Comparison of ENCODE assay signal across 20 cellular contexts in genomic region chr5:80975065-80975464, GRCh38. TPM values are rescaled to one million over a fixed set of nuclear protein-coding genes. Genes with fewer than 3 reads are reported as not detected.
DNase-seq lines count a peak whose midpoint lies in the region; TF ChIP-seq lines count a peak whose summit lies in the region.
"Had no signal": no experiment of that assay in that cellular context is flagged by ENCODE, and none has a peak within 500 bp of the region (broad histone marks: within the 10 kb centered on the region; RNA-seq: fewer than 3 reads in every experiment).

No MANE protein-coding gene starts in this region.

- H3K27me3 Mint-ChIP-seq in activated naive CD8-positive, alpha-beta T cell, result no peaks in the 10 kb centered on the region
- H3K27me3 Mint-ChIP-seq in activated naive CD8-positive, alpha-beta T cell treated with anti-CD3 and anti-CD28 coated beads for 36 hours, result no peaks in the 10 kb centered on the region
- H3K27me3 Mint-ChIP-seq: activated CD8-positive, alpha-beta T cell treated with anti-CD3 and anti-CD28 coated beads for 36 hours; activated naive CD8-positive, alpha-beta T cell treated with anti-CD3 and anti-CD28 coated beads, Interleukin-2, amount 10 ng/mL, durations not matched to agents 7 days and 5 days; stimulated activated memory B cell treated with anti-CD40 and anti-IgM and Interleukin-4, amounts not matched to agents 10 μg/mL and 1 μg/mL and 100 μg/mL, for 72 hours had no signal

- H3K36me3 Mint-ChIP-seq in activated naive CD8-positive, alpha-beta T cell, result peaks cover 5% of the 10 kb centered on the region
- H3K36me3 Mint-ChIP-seq in activated naive CD8-positive, alpha-beta T cell treated with anti-CD3 and anti-CD28 coated beads for 36 hours, result peaks cover 15% of the 10 kb centered on the region
- H3K36me3 Mint-ChIP-seq: stimulated activated memory B cell treated with anti-CD40 and anti-IgM and Interleukin-4, amounts not matched to agents 10 μg/mL and 1 μg/mL and 100 μg/mL, for 72 hours had no signal

- no peak overlapping the region for H3K9ac ChIP-seq in smooth muscle cell (ENCODE audit: low read depth)

- H2AFZ ChIP-seq in smooth muscle cell (ENCODE audit: low read depth), result no peak overlapping the region

- H3K36me3 ChIP-seq in smooth muscle cell (ENCODE audit: low read depth) (no peaks in the 10 kb centered on the region), prostate gland (no peaks in the 10 kb centered on the region)
- H3K36me3 ChIP-seq: neutrophil, uterus had no signal

- H3K4me3 Mint-ChIP-seq in activated naive CD8-positive, alpha-beta T cell, result no peak overlapping the region
- no peak overlapping the region for H3K4me3 Mint-ChIP-seq in activated naive CD8-positive, alpha-beta T cell treated with anti-CD3 and anti-CD28 coated beads for 36 hours
- H3K4me3 Mint-ChIP-seq: activated CD8-positive, alpha-beta T cell treated with anti-CD3 and anti-CD28 coated beads for 36 hours; activated naive CD8-positive, alpha-beta T cell treated with anti-CD3 and anti-CD28 coated beads, Interleukin-2, amount 10 ng/mL, durations not matched to agents 7 days and 5 days; activated T-cell treated with anti-CD3 and anti-CD28 coated beads, Interleukin-2, amount 50 U/mL, for 4 hours; stimulated activated memory B cell treated with anti-CD40 and anti-IgM and Interleukin-4, amounts not matched to agents 10 μg/mL and 1 μg/mL and 100 μg/mL, for 72 hours had no signal

- H4K20me1 ChIP-seq in smooth muscle cell (ENCODE audit: low read depth), result no peaks in the 10 kb centered on the region

- H3K4me1 Mint-ChIP-seq in activated naive CD8-positive, alpha-beta T cell (ENCODE audit: low read depth), result peaks cover 80% of the 10 kb centered on the region
- H3K4me1 Mint-ChIP-seq in activated naive CD8-positive, alpha-beta T cell treated with anti-CD3 and anti-CD28 coated beads for 36 hours, result peaks cover 62% of the 10 kb centered on the region

- H3K9me3 Mint-ChIP-seq in activated naive CD8-positive, alpha-beta T cell (ENCODE audit: low read depth), result no peaks in the 10 kb centered on the region
- H3K9me3 Mint-ChIP-seq in activated naive CD8-positive, alpha-beta T cell treated with anti-CD3 and anti-CD28 coated beads for 36 hours, result no peaks in the 10 kb centered on the region
- H3K9me3 Mint-ChIP-seq: activated CD8-positive, alpha-beta T cell treated with anti-CD3 and anti-CD28 coated beads for 36 hours; activated T-cell treated with anti-CD3 and anti-CD28 coated beads, Interleukin-2, amount 50 U/mL, for 4 hours; stimulated activated memory B cell treated with anti-CD40 and anti-IgM and Interleukin-4, amounts not matched to agents 10 μg/mL and 1 μg/mL and 100 μg/mL, for 72 hours had no signal

- no peak for DNase-seq in activated naive CD8-positive, alpha-beta T cell treated with anti-CD3 and anti-CD28 coated beads for 36 hours
- DNase-seq in M059J (ENCODE audit: low read depth), result peak; percentile 12
- no peak for DNase-seq in dorsolateral prefrontal cortex
- DNase-seq in smooth muscle cell (lab: John Stamatoyannopoulos, UW; ENCODE audit: unreplicated experiment), result no peak
- DNase-seq in prostate gland (ENCODE audit: low spot score), result no peak
- DNase-seq in stimulated activated CD4-positive, alpha-beta T cell treated with anti-CD3 and anti-CD28 coated beads, Interleukin-15, amount 100 ng/mL, for 24 hours, result no peak
- no peak for DNase-seq in activated naive CD4-positive, alpha-beta T cell (lab: John Stamatoyannopoulos, UW)
- DNase-seq: activated CD8-positive, alpha-beta T cell treated with anti-CD3 and anti-CD28 coated beads for 36 hours; activated naive CD8-positive, alpha-beta T cell treated with anti-CD3 and anti-CD28 coated beads, Interleukin-2, amount 10 ng/mL, durations not matched to agents 7 days and 5 days; activated T-cell treated with anti-CD3 and anti-CD28 coated beads, Interleukin-2, amount 50 U/mL, for 4 hours; dermis blood vessel endothelial cell; DMS 273 treated with DMSO at 0.1 percent for 48 hours; NCI-H1417 treated with DMSO at 0.1 percent for 48 hours; NCI-H524 treated with DMSO at 0.1 percent for 48 hours; retina; SIG-M5; uterus had no signal

- TF ChIP-seq CTCF in dorsolateral prefrontal cortex (IDR thresholded peaks at IDR 0.05 in 54 of 56, conservative IDR thresholded peaks at IDR 0.05 in 2 of 56; ENCODE audit: low read depth in 1 of 56, partially characterized antibody in 56 of 56), result no peak
- no peak for TF ChIP-seq CTCF in smooth muscle cell (IDR thresholded peaks at IDR 0.05; ENCODE audit: borderline replicate concordance, insufficient read depth, poor library complexity, severe bottlenecking)
- no peak for TF ChIP-seq CTCF in prostate gland (IDR thresholded peaks at IDR 0.05)

- H3K4me1 ChIP-seq in smooth muscle cell (ENCODE audit: low read depth), result peaks cover 4% of the 10 kb centered on the region
- H3K4me1 ChIP-seq in prostate gland (replicated peaks), result no peaks in the 10 kb centered on the region
- H3K4me1 ChIP-seq: uterus had no signal

- H3K27ac ChIP-seq in dorsolateral prefrontal cortex, result peak overlapping the region in 47 of 59 donors; percentile 2 to 84 (median 59)
- H3K27ac ChIP-seq in smooth muscle cell (ENCODE audit: low read depth), result peak overlapping the region; percentile 3
- no peak overlapping the region for H3K27ac ChIP-seq in prostate gland
- H3K27ac ChIP-seq: neutrophil had no signal

- peak overlapping the region; percentile 43 for H3K4me2 ChIP-seq in smooth muscle cell

- no peaks in the 10 kb centered on the region for H3K9me3 ChIP-seq in smooth muscle cell (replicated peaks; ENCODE audit: low read depth)
- H3K9me3 ChIP-seq in prostate gland, result no peaks in the 10 kb centered on the region
- H3K9me3 ChIP-seq: neutrophil, uterus had no signal

- no peak for TF ChIP-seq POLR2A in prostate gland (IDR thresholded peaks at IDR 0.05)

- no peaks in the 10 kb centered on the region for H3K27me3 ChIP-seq in dorsolateral prefrontal cortex
- H3K27me3 ChIP-seq in smooth muscle cell (ENCODE audit: low read depth), result no peaks in the 10 kb centered on the region
- no peaks in the 10 kb centered on the region for H3K27me3 ChIP-seq in prostate gland (replicated peaks; ENCODE audit: insufficient read depth)
- H3K27me3 ChIP-seq: neutrophil, uterus had no signal

- peak overlapping the region in 9 of 59 donors; percentile 2 to 39 (median 15) for H3K4me3 ChIP-seq in dorsolateral prefrontal cortex
- no peak overlapping the region for H3K4me3 ChIP-seq in smooth muscle cell
- H3K4me3 ChIP-seq in prostate gland, result no peak overlapping the region
- H3K4me3 ChIP-seq: uterus had no signal

- H3K27ac Mint-ChIP-seq in activated naive CD8-positive, alpha-beta T cell, result peak overlapping the region; percentile 41
- H3K27ac Mint-ChIP-seq in activated naive CD8-positive, alpha-beta T cell treated with anti-CD3 and anti-CD28 coated beads for 36 hours, result no peak overlapping the region
- H3K27ac Mint-ChIP-seq: activated CD8-positive, alpha-beta T cell treated with anti-CD3 and anti-CD28 coated beads for 36 hours; activated naive CD8-positive, alpha-beta T cell treated with anti-CD3 and anti-CD28 coated beads, Interleukin-2, amount 10 ng/mL, durations not matched to agents 7 days and 5 days; stimulated activated memory B cell treated with anti-CD40 and anti-IgM and Interleukin-4, amounts not matched to agents 10 μg/mL and 1 μg/mL and 100 μg/mL, for 72 hours had no signal

- intact Hi-C loops in dorsolateral prefrontal cortex (cut with DNase I) (no loop called here), prostate gland (cut with DNase I) (no loop called here)

- no peaks in the 10 kb centered on the region for H3F3A ChIP-seq in smooth muscle cell (ENCODE audit: low read depth)

- H3K79me2 ChIP-seq in smooth muscle cell (ENCODE audit: low read depth), result peaks cover 71% of the 10 kb centered on the region

- 58% methylated on average over 5 of the region's 5 CpGs for WGBS in smooth muscle cell (ENCODE audit: low lambda C conversion rate)
- 17% methylated on average over 5 of the region's 5 CpGs for WGBS in prostate gland

RNA-seq across cellular contexts. Expression of gene RASGRF2, which starts 14.9 kb away (rescaled TPM):
- total RNA-seq in activated naive CD8-positive, alpha-beta T cell treated with anti-CD3 and anti-CD28 coated beads for 36 hours, result 10 to 100 TPM; 12.3 to 13.3 TPM
- 1.8 and 2.3 TPM in 2 replicates for total RNA-seq in M059J (2014; rRNA removed; shearing (Covaris generic))
- total RNA-seq in dorsolateral prefrontal cortex, result 100 to 1,000 TPM in 52 of 120 experiments, 10 to 100 TPM in 68; 42.2 to 182 (median 97.5) TPM
- total RNA-seq in smooth muscle cell, result 24.7 and 33.8 TPM in 2 replicates
- 11.1 and 16.7 TPM in 2 replicates for polyA plus RNA-seq in smooth muscle cell
- total RNA-seq in prostate gland, result 1 to 10 TPM; 3.0 to 7.6 TPM

Comparison
In these comparisons a context has a peak if more than half of its experiments do, and no peak if none do; other contexts are left out.
1. H3K27ac ChIP-seq: peak in dorsolateral prefrontal cortex (47 of 59) and smooth muscle cell (single experiment); none in prostate gland (0 of 2).